In the genomic region with DNA sequence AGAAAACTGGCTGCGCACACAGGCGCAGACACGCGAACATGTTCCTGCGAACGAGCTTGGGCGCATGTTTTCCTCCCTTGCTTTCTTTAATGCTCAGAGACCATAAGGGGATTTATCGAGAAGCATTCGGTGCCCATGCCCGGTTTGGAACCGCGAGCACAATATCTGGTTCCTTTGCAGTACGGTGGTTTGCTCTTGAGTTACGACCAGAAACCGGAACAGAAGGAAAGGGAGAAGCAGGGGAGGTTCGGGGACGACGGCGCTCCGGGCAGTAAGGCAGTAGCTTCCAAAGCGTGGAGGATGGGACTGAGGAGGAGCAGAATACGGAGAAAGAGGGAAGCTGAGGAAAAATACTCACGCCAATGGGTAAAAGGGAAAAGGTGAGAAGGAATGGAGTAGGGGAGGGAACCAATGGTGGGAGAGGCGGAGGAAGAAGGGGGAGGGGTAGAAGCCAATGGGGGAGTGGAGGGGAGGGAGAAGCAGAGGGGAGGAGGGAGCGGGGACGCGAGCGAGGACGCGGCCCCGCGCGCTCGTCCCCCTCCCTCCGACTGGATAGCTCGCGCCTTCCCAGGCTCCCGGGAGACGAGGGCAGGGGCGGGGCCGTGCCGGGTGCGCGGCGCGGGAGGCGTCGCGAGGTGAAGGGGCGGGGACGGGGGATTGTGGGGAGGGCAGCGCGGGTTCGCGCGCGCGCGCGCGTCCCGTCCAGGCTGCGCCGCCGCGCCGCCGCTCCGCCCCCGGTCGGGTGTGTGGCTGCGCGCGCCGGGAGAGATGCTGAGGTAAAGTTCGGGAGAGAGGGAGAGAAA, we compare ENCODE assay signal across 8 cellular contexts. TPM values are rescaled to one million over a fixed set of nuclear protein-coding genes. Genes with fewer than 3 reads are reported as not detected.
DNase-seq lines count a peak whose midpoint lies in the region; ATAC-seq and TF ChIP-seq lines count a peak whose summit lies in the region.

No MANE protein-coding gene starts in this region.

- H3K36me3 Mint-ChIP-seq in nephron (ENCODE audit: low read depth) = no peaks in the 10 kb centered on the region

- H4K8ac ChIP-seq in IMR-90 (ENCODE audit: low read depth in 2 of 2, low read length in 2 of 2) = peak overlapping the region; percentile 59 to 88; a peak in 3 of 4 replicates

- H3K4me1 ChIP-seq in IMR-90 (ENCODE audit: control insufficient read depth, insufficient read depth, low read length) (no peaks in the 10 kb centered on the region), Panc1 (ENCODE audit: control insufficient read depth, insufficient read depth, low read length) (peaks cover 12% of the 10 kb centered on the region; the same call in 1 of the 2 replicates)

- peak overlapping the region; percentile 88 for H2BK5ac ChIP-seq in IMR-90 (ENCODE audit: low read depth, low read length, poor library complexity, severe bottlenecking)

- H3K36me3 ChIP-seq in IMR-90 (ENCODE audit: control insufficient read depth, insufficient read depth, low read length) = no peaks in the 10 kb centered on the region
- H3K36me3 ChIP-seq in Panc1 (ENCODE audit: control insufficient read depth, insufficient read depth, low read length) = no peaks in the 10 kb centered on the region; the same call in 1 of the 2 replicates

- peak overlapping the region; percentile 32 for H2AK9ac ChIP-seq in IMR-90 (replicated peaks; ENCODE audit: low read depth, low read length, poor library complexity)

- peak overlapping the region; percentile 67; the same call in 1 of the 2 replicates for H3K56ac ChIP-seq in IMR-90 (ENCODE audit: extremely low read depth, insufficient read depth, low read length)

- H2BK20ac ChIP-seq in IMR-90 (ENCODE audit: low read depth, low read length) = peak overlapping the region; percentile 28; the same call in 1 of the 2 replicates

- dilution Hi-C loops in IMR-90 (cut with HindIII; ENCODE audit: low sequenced_read_pairs, unreplicated experiment) = no loop called here

- BruUV-seq in IMR-90 (replicated peaks; lab: Mats Ljungman, UMichigan) (no TSS peak), Panc1 (replicated peaks; lab: Mats Ljungman, UMichigan) (no TSS peak)

- no peaks in the 10 kb centered on the region for H3K9me1 ChIP-seq in IMR-90 (ENCODE audit: insufficient read depth, low read length)

- peaks cover 33% of the 10 kb centered on the region for H4K20me1 ChIP-seq in IMR-90 (ENCODE audit: insufficient read depth, low read length)

- H4K5ac ChIP-seq in IMR-90 (ENCODE audit: low read depth, low read length) = peak overlapping the region; percentile 63; the same call in 1 of the 2 replicates

- peak overlapping the region; percentile 78 for H3K4me3 ChIP-seq in IMR-90 (ENCODE audit: insufficient read depth, low read depth, low read length)
- H3K4me3 ChIP-seq in Panc1 (ENCODE audit: low read depth in 2 of 2, low read length in 2 of 2) = peak overlapping the region; percentile 79 to 91
- H3K4me3 ChIP-seq in fibroblast of the aortic adventitia (ENCODE audit: low read depth, low read length) = peak overlapping the region; percentile 87

- H2BK120ac ChIP-seq in IMR-90 (ENCODE audit: low read depth, low read length) = peak overlapping the region; percentile 60

- TF ChIP-seq CTCF in IMR-90 (conservative IDR thresholded peaks at IDR 0.05; ENCODE audit: low read depth, low read length) (no peak), Panc1 (IDR thresholded peaks at IDR 0.05) (no peak), fibroblast of the aortic adventitia (IDR thresholded peaks at IDR 0.05; ENCODE audit: insufficient read depth, low read length) (no peak), nephron (IDR thresholded peaks at IDR 0.05; ENCODE audit: unreplicated experiment in 3 of 3) (no peak)

- H3K27ac ChIP-seq in IMR-90 (ENCODE audit: insufficient read depth, low read length) (peak overlapping the region; percentile 89), Panc1 (ENCODE audit: low read length) (peak overlapping the region; percentile 97)

- no peaks in the 10 kb centered on the region for H3K9me3 Mint-ChIP-seq in nephron

- H3K14ac ChIP-seq in IMR-90 (replicated peaks; ENCODE audit: low read depth, low read length) = peak overlapping the region; percentile 87

- H3K4me2 ChIP-seq in IMR-90 (ENCODE audit: low read depth, low read length) = peak overlapping the region; percentile 74

- TF ChIP-seq RAD21 in IMR-90 (IDR thresholded peaks at IDR 0.05; ENCODE audit: low read length) = no peak

- peak overlapping the region; percentile 90 for H2AFZ ChIP-seq in IMR-90 (replicated peaks; ENCODE audit: low read length, poor library complexity)

- in situ Hi-C loops in IMR-90 (cut with MboI; ENCODE audit: low sequenced_read_pairs) (no loop called here), Panc1 (cut with HindIII; ENCODE audit: low pct_unique_long_range_greater_than_20kb, low sequenced_read_pairs) (no loop called here)

- peaks cover 3% of the 10 kb centered on the region for H3K27me3 Mint-ChIP-seq in nephron (ENCODE audit: low read depth)

- H3K4me1 Mint-ChIP-seq in nephron = peaks cover 35% of the 10 kb centered on the region

- intact Hi-C loops in IMR-90 (cut with micrococcal nuclease) = loop anchor here (1.0 to 5.0 kb wide), 5 partner anchors 126 to 484 kb away; a partner anchor contains a TSS
- intact Hi-C loops in Panc1 (cut with micrococcal nuclease; ENCODE audit: unreplicated experiment) = loop anchor here (10.0 kb wide), 2 partner anchors 128 to 142 kb away; a partner anchor contains a TSS

- ATAC-seq in GM21528 (IDR thresholded peaks at IDR 0.05; ENCODE audit: low FRiP score, unreplicated experiment) = peak; percentile 55
- peak; percentile 90 for ATAC-seq in IMR-90 (ENCODE audit: low read depth)
- ATAC-seq in Panc1 = peak; percentile 91
- ATAC-seq in stimulated activated naive CD8-positive, alpha-beta T cell treated with anti-CD3 and anti-CD28 coated beads, Interleukin-15, Interleukin-2, amounts not matched to agents 100 U/mL and 50 U/mL, for 24 hours = peak; percentile 81

- H3K4me3 Mint-ChIP-seq in nephron = peak overlapping the region; percentile 94 to 100 (median 100)

- no peak overlapping the region for H2AK5ac ChIP-seq in IMR-90 (ENCODE audit: low read depth, low read length)

- peak overlapping the region; percentile 6; the same call in 1 of the 3 replicates for H2BK15ac ChIP-seq in IMR-90 (ENCODE audit: low read depth, low read length)

- H3K27ac Mint-ChIP-seq in nephron = peak overlapping the region; percentile 92 to 99 (median 99)

- H3K79me1 ChIP-seq in IMR-90 (ENCODE audit: low read depth in 1 of 2, low read length in 2 of 2) = peaks cover 6 to 10% of the 10 kb centered on the region in 2 experiments; a peak in 3 of 4 replicates

- 0% methylated on average over 6 of the region's 76 CpGs; no CpG with 5 or more reads in 1 of the 2 experiments for WGBS in IMR-90 (ENCODE audit: extremely low coverage in 2 of 2, insufficient read length in 1 of 2), 2 experiments

- peak overlapping the region; percentile 86 for H3K18ac ChIP-seq in IMR-90 (ENCODE audit: low read depth, low read length)

- TF ChIP-seq POLR2A in IMR-90 (IDR thresholded peaks at IDR 0.05; ENCODE audit: low read depth, low read length) = peak; percentile 35; the same call in 1 of the 2 replicates

- H3K23ac ChIP-seq in IMR-90 (ENCODE audit: low read depth, low read length) = peak overlapping the region; percentile 90

- H3K27me3 ChIP-seq in IMR-90 (ENCODE audit: control insufficient read depth, insufficient read depth, low read length) (no peaks in the 10 kb centered on the region), Panc1 (ENCODE audit: control insufficient read depth, insufficient read depth, low read length) (no peaks in the 10 kb centered on the region)

- H3K4ac ChIP-seq in IMR-90 (ENCODE audit: low read depth, low read length) = peak overlapping the region; percentile 81

- peak overlapping the region; percentile 70 for H4K91ac ChIP-seq in IMR-90 (ENCODE audit: insufficient read depth, low read depth, low read length)

- POLR2A ChIA-PET in IMR-90 (lab: Charles Lee; ENCODE audit: unreplicated experiment) (interaction anchor here (0.5 to 1.0 kb wide), 2 partner anchors 396 to 568 kb away, joined by 3 read pairs; no protein-coding TSS in a partner anchor), Panc1 (lab: Charles Lee) (interaction anchor here (0.5 to 0.6 kb wide), 4 partner anchors 28 to 1248 kb away, joined by 3 to 19 read pairs (median 4); no protein-coding TSS in a partner anchor)

- H3K9me3 ChIP-seq in IMR-90 (ENCODE audit: control insufficient read depth, insufficient read depth, low read length) (no peaks in the 10 kb centered on the region), Panc1 (ENCODE audit: control insufficient read depth, insufficient read depth, low read depth, low read length) (no peaks in the 10 kb centered on the region)

- DNase-seq in DMS 273 (lab: John Stamatoyannopoulos, UW; ENCODE audit: unreplicated experiment) = peak; percentile 99
- DNase-seq in IMR-90 = peak; percentile 95
- DNase-seq in Panc1 (ENCODE audit: low read depth, low spot score) = peak; percentile 73
- peak; percentile 74 for DNase-seq in activated T-helper 9 cell treated with anti-CD3 and anti-CD28 coated beads, Interleukin-2, amount 50 U/mL, for 16 hours (ENCODE audit: low read depth)
- peak; percentile 93 for DNase-seq in fibroblast of the aortic adventitia (ENCODE audit: low read depth)
- peak; percentile 87 for DNase-seq in stimulated activated naive CD8-positive, alpha-beta T cell treated with anti-CD3 and anti-CD28 coated beads, Interleukin-15, Interleukin-2, amounts not matched to agents 100 U/mL and 50 U/mL, for 24 hours

- peak overlapping the region; percentile 76 for H3K9ac ChIP-seq in IMR-90 (ENCODE audit: low read depth, low read length)

- CTCF ChIA-PET in IMR-90 (lab: Yijun Ruan, JAX) = interaction anchor here (0.6 to 1.2 kb wide), 3 partner anchors 178 to 437 kb away, joined by 3 to 4 read pairs (median 4); no protein-coding TSS in a partner anchor
- CTCF ChIA-PET in Panc1 (lab: Charles Lee) = interaction anchor here (0.6 to 0.7 kb wide), 2 partner anchors 10 to 142 kb away, joined by 3 to 5 read pairs; no protein-coding TSS in a partner anchor

TF ChIP-seq in IMR-90, 13 proteins besides CTCF, POLR2A, EP300 and RAD21 (continues in another document):
- peak; percentile 53; the same call in 1 of the 2 replicates for TF ChIP-seq MXI1 (IDR thresholded peaks at IDR 0.05; ENCODE audit: borderline replicate concordance, low read depth, low read length)

RNA-seq across cellular contexts. Expression of a gene that starts 0.6 kb away (rescaled TPM):
- total RNA-seq in IMR-90 (2012; rRNA removed) = 45.3 and 71.1 TPM in 2 replicates
- 7.4 and 7.5 TPM in 2 replicates for polyA plus RNA-seq in IMR-90 (2012; rRNA removed)
- polyA plus RNA-seq in IMR-90 (2012; cell fraction: cytosol; rRNA removed) = 0.80 and 0.92 TPM in 2 replicates
- polyA plus RNA-seq in IMR-90 (2012; cell fraction: nucleus; rRNA removed; ENCODE audit: low replicate concordance) = 0.61 and 9.7 TPM in 2 replicates
- total RNA-seq in Panc1 (2021; ENCODE audit: unreplicated experiment) = 63.0 TPM
- polyA plus RNA-seq in Panc1 (2012; ENCODE audit: insufficient read length) = 11.1 TPM
- 81.6 and 85.4 TPM in 2 replicates for total RNA-seq in fibroblast of the aortic adventitia (ENCODE audit: low replicate concordance)

Comparison
In these comparisons a context has a peak if more than half of its experiments do, and no peak if none do; other contexts are left out.
1. Peak in every context shown above with its lines: DNase-seq, ATAC-seq, H3K4me3 ChIP-seq and H3K27ac ChIP-seq.